ENCODE assay signal across 9 cellular contexts in the genomic region with DNA sequence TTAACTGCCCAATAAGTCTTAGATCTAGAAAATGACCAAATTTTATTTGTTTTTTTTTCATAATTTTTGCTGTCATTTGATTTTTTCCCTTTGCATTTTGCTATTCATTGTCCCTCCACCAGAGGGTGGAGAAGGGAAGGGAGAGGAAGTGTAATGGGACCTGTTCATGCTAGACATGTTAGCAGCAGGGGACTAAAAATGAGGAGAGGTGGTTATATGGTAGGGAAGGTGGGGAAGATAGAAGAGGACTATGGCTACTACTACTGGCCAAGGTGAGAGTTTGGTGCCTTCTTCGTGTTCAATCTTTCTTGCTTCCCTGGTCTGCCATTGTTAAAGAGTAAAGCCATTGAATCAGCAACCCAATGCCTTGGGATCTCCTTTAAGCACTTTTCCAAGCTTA. TPM values are rescaled to one million over a fixed set of nuclear protein-coding genes. Genes with fewer than 3 reads are reported as not detected.
A peak's percentile ranks its signal among the peaks of the same experiment; 100 is the strongest.
DNase-seq lines count a peak whose midpoint lies in the region; ATAC-seq, FAIRE-seq and TF ChIP-seq lines count a peak whose summit lies in the region.
"Had no signal": no experiment of that assay in that cellular context is flagged by ENCODE, and none has a peak within 500 bp of the region (broad histone marks: within the 10 kb centered on the region; RNA-seq: fewer than 3 reads in every experiment).

No MANE protein-coding gene starts in this region.

- no TSS peak for BruUV-seq in GM12878 (replicated peaks; lab: Mats Ljungman, UMichigan)

- intact Hi-C loops in GM12878 (cut with micrococcal nuclease; ENCODE audit: unreplicated experiment), result loop anchor here (1.0 kb wide), 1 partner anchor 468 kb away; no protein-coding TSS in a partner anchor

- H3K4me2 ChIP-seq in GM12878 (ENCODE audit: control insufficient read depth, insufficient read depth), result no peak overlapping the region

- SMC1A ChIA-PET in GM12878 (lab: Charles Lee; ENCODE audit: uncharacterized antibody, unreplicated experiment), result interaction anchor here (0.7 to 2.6 kb wide), 8 partner anchors 9 to 468 kb away, joined by 3 to 22 read pairs (median 3); no protein-coding TSS in a partner anchor

- H3K79me2 ChIP-seq in GM12878 (ENCODE audit: control insufficient read depth, insufficient read depth, low read length), result no peaks in the 10 kb centered on the region

- H3K9ac ChIP-seq in GM12878 (ENCODE audit: control insufficient read depth, insufficient read depth, low read length), result no peak overlapping the region

- in situ Hi-C loops in GM12878 (cut with MboI), result no loop called here

- TF ChIP-seq POLR2A in GM12891 (IDR thresholded peaks at IDR 0.05; ENCODE audit: low read depth, low read length) (no peak), GM12878 (IDR thresholded peaks at IDR 0.05; ENCODE audit: low read depth, low read length) (no peak)

- no peaks in the 10 kb centered on the region for H3K36me3 ChIP-seq in GM12878 (ENCODE audit: control insufficient read depth in 2 of 2, insufficient read depth in 2 of 2, low read length in 1 of 2)

- H3K4me3 ChIP-seq in GM12878, result no peak overlapping the region

- CTCF ChIA-PET in GM12878 (lab: Yijun Ruan, JAX), result interaction anchor here (0.9 to 9.3 kb wide), 6 partner anchors 10 to 468 kb away, joined by 3 to 65 read pairs (median 4); no protein-coding TSS in a partner anchor

- WGBS in GM12878 (ENCODE audit: insufficient coverage, insufficient replicate concordance, low lambda C conversion rate, missing lambda C conversion rate), result 0% methylated on average over 1 of the region's 1 CpG

- no peaks in the 10 kb centered on the region for H3K9me3 ChIP-seq in GM12878 (replicated peaks; ENCODE audit: control insufficient read depth, insufficient read depth, low read length)

- no peaks in the 10 kb centered on the region; a peak in 1 of 4 replicates for H3K27me3 ChIP-seq in GM12878 (replicated peaks in 1 of 2; ENCODE audit: control insufficient read depth in 2 of 2, insufficient read depth in 2 of 2, low read length in 1 of 2)

- POLR2A ChIA-PET in GM12878 (lab: Charles Lee), result no interaction called here

- H4K20me1 ChIP-seq in GM12878 (ENCODE audit: control insufficient read depth, insufficient read depth), result no peaks in the 10 kb centered on the region

- H3K4me1 ChIP-seq in GM12878 (ENCODE audit: control insufficient read depth, insufficient read depth, low read length), result no peaks in the 10 kb centered on the region

- ATAC-seq in GM12878, result peak; percentile 57; the same call in 2 of the 3 replicates

- no peak for FAIRE-seq in GM12891 (lab: Jason Lieb, UNC)
- no peak for FAIRE-seq in GM12878 (lab: Jason Lieb, UNC)

- DNase-seq in GM12891 (ENCODE audit: insufficient read length, low spot score), result no peak
- peak; percentile 5 for DNase-seq in HuH-7 (ENCODE audit: low spot score)
- no peak for DNase-seq in GM12878 (ENCODE audit: low read depth, low spot score)
- DNase-seq in lung microvascular endothelial cell (ENCODE audit: low read depth in 2 of 2), result peak; percentile 55 to 60
- no peak for DNase-seq in CD1c-positive myeloid dendritic cell (ENCODE audit: extremely low spot score)
- no peak for DNase-seq in inferior parietal cortex (ENCODE audit: extremely low spot score)
- DNase-seq in NCI-H2107 (lab: John Stamatoyannopoulos, UW), result no peak
- DNase-seq in NCI-H1105 treated with DMSO at 0.1 percent for 48 hours (lab: John Stamatoyannopoulos, UW), result no peak

- peak; percentile 52 to 68 (median 55) for TF ChIP-seq CTCF in GM12878 (IDR thresholded peaks at IDR 0.05 in 2 of 3, conservative IDR thresholded peaks at IDR 0.05 in 1 of 3; ENCODE audit: control insufficient read depth in 2 of 3, extremely low read depth in 1 of 3, insufficient read depth in 1 of 3, low read depth in 3 of 3, low read length in 3 of 3)

- no peak for TF ChIP-seq EP300 in GM12878 (IDR thresholded peaks at IDR 0.05; ENCODE audit: borderline replicate concordance in 1 of 2, control insufficient read depth in 1 of 2, low read depth in 2 of 2, low read length in 2 of 2)

- RAD21 ChIA-PET in GM12878 (lab: Charles Lee; ENCODE audit: unreplicated experiment), result interaction anchor here (0.8 to 4.4 kb wide), 3 partner anchors 218 to 468 kb away, joined by 3 to 25 read pairs (median 4); no protein-coding TSS in a partner anchor

- no peak overlapping the region for H2AFZ ChIP-seq in GM12878 (ENCODE audit: control insufficient read depth, low read depth, low read length)

- no peak overlapping the region for H3K27ac ChIP-seq in GM12878 (ENCODE audit: control insufficient read depth, insufficient read depth)

- TF ChIP-seq RAD21 in GM12878 (IDR thresholded peaks at IDR 0.05; ENCODE audit: insufficient read depth, low read depth, low read length), result peak; percentile 88

TF ChIP-seq in GM12891, 5 proteins besides CTCF, POLR2A, EP300 and RAD21:
- TF ChIP-seq SPI1 (IDR thresholded peaks at IDR 0.05; ENCODE audit: low read depth, low read length) (peak; percentile 52; the same call in 1 of the 2 replicates), POU2F2 (IDR thresholded peaks at IDR 0.05; ENCODE audit: low read depth, low read length) (no peak)

TF ChIP-seq in GM12878, 131 proteins besides CTCF, POLR2A, EP300 and RAD21:
- peak; percentile 41; the same call in 1 of the 2 replicates for TF ChIP-seq SPI1 (IDR thresholded peaks at IDR 0.05; ENCODE audit: borderline replicate concordance, insufficient read depth, low read depth, low read length)
- TF ChIP-seq ASH2L (IDR thresholded peaks at IDR 0.05; ENCODE audit: borderline replicate concordance, low read depth), result no peak
- no peak for TF ChIP-seq FOS (IDR thresholded peaks at IDR 0.05; ENCODE audit: borderline replicate concordance, extremely low read depth, insufficient read length)
- no peak for TF ChIP-seq YY1 (IDR thresholded peaks at IDR 0.05; ENCODE audit: low read depth, low read length)
- peak; percentile 77 for TF ChIP-seq SMC3 (IDR thresholded peaks at IDR 0.05; ENCODE audit: borderline replicate concordance, low read length)

RNA-seq across cellular contexts. Expression of a gene that starts 6.4 kb away (rescaled TPM):
- 0.03 TPM for polyA plus RNA-seq in GM12891 (2012; ENCODE audit: low read depth, missing spikeins)
- 0.42 TPM in 1 of 2 replicates, not detected in the other for total RNA-seq in GM12878 (2013; cell fraction: nucleolus; rRNA removed)
- total RNA-seq in GM12878 (2014; rRNA removed) (0.05 TPM in 1 of 2 replicates, not detected in the other), GM12878 (2014; rRNA removed; fragmentation: Illumina TruSeq; extraction: Trizol) (0.04 TPM in 1 of 2 replicates, not detected in the other), GM12878 (2021) (0.18 TPM in 1 of 2 replicates, not detected in the other), lung microvascular endothelial cell (not detected in 2 replicates)
- not detected for polyA plus RNA-seq in GM12878 (2011; ENCODE audit: low read depth)
- polyA plus RNA-seq in GM12878 (2011; rRNA removed) (not detected in 2 replicates), GM12878 (2014; fragmentation: Illumina TruSeq; extraction: Trizol) (0.04 TPM in 1 of 2 replicates, not detected in the other), GM12878 (2014; fragmentation: Nextera tagmentation; extraction: Ambion mirVana) (not detected), GM12878 (2014; rRNA removed) (not detected in 2 replicates), GM12878 (2016; fragmentation: Nextera tagmentation; extraction: Ambion mirVana) (not detected)
- polyA plus RNA-seq in GM12878 (2011; cell fraction: cytosol; rRNA removed), result 0.13 TPM in 1 of 2 replicates, not detected in the other
- polyA plus RNA-seq in GM12878 (2011; cell fraction: nucleus; rRNA removed), result not detected in 2 replicates
- polyA plus RNA-seq in GM12878 (2012), result 0.22 TPM in 1 of 2 replicates, not detected in the other
- polyA minus RNA-seq in GM12878 (2011; rRNA and poly(A)+ RNA removed), result not detected in 2 replicates
- not detected in 2 replicates for polyA minus RNA-seq in GM12878 (2011; cell fraction: cytosol; rRNA and poly(A)+ RNA removed)
- not detected in 2 replicates for polyA minus RNA-seq in GM12878 (2011; cell fraction: nucleus; rRNA and poly(A)+ RNA removed)
- total RNA-seq: T-helper 1 cell treated with Interleukin-12 subunit alpha and Interleukin-12 subunit beta and Interleukin-4 antibody, amounts not matched to agents 30 ng/mL and 1 ng/mL, for 36 hours had no signal

Comparison
In these comparisons a context has a peak if more than half of its experiments do, and no peak if none do; other contexts are left out.
1. DNase-seq: peak in HuH-7 (single experiment) and lung microvascular endothelial cell (2 of 2); none in GM12891 (single experiment), GM12878 (single experiment), CD1c-positive myeloid dendritic cell (single experiment), inferior parietal cortex (single experiment), NCI-H2107 (single experiment) and NCI-H1105 treated with DMSO at 0.1 percent for 48 hours (single experiment).